15 cellular contexts compared by ENCODE assay signal in the genomic region with DNA sequence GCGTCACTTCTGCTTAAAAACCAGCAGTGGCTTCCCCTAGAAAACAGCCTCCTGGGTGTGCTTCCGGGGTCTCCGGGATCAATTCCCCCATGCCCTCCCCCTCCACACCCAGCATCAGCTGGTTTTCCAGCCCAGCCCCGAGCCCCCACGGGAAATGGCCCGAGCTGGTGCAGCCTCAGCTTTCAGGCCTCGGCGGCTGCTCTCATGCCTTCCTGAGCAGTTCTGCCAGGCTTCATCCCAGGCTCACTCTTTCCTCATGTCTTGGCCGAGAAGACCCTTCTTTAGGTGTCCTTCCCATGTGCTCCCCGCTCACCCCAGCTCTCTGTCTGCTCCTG.
A peak's percentile ranks its signal among the peaks of the same experiment; 100 is the strongest.
DNase-seq lines count a peak whose midpoint lies in the region; ATAC-seq and TF ChIP-seq lines count a peak whose summit lies in the region.
"Had no signal": no experiment of that assay in that cellular context is flagged by ENCODE, and none has a peak within 500 bp of the region (broad histone marks: within the 10 kb centered on the region; RNA-seq: fewer than 3 reads in every experiment).

No MANE protein-coding gene starts in this region.

- H4K8ac ChIP-seq in mesendoderm (ENCODE audit: low read depth, low read length) = no peak overlapping the region

- no peaks in the 10 kb centered on the region for H3K79me2 ChIP-seq in OCI-LY3 (ENCODE audit: low read length)
- H3K79me2 ChIP-seq in mesendoderm (ENCODE audit: control insufficient read depth, insufficient read depth, low read length) = peaks cover 11% of the 10 kb centered on the region

- H3K27ac ChIP-seq in OCI-LY3 (ENCODE audit: low read length) (no peak overlapping the region), mesendoderm (ENCODE audit: low read depth, low read length) (peak overlapping the region; percentile 67)
- H3K27ac ChIP-seq: prostate gland, RWPE1 had no signal

- no peak overlapping the region for H3K4ac ChIP-seq in mesendoderm (ENCODE audit: low read depth, low read length)

- H3K27me3 ChIP-seq in OCI-LY3 (ENCODE audit: low read depth, low read length) (no peaks in the 10 kb centered on the region), mesendoderm (ENCODE audit: insufficient read depth, low read length, poor library complexity) (no peaks in the 10 kb centered on the region)

- no peak overlapping the region for H3K27ac Mint-ChIP-seq in natural killer cell treated with Interleukin-12 subunit alpha and Interleukin-12 subunit beta and Interleukin-15 and Interleukin-18, amount 100 ng/mL, for 72 hours
- H3K27ac Mint-ChIP-seq in natural killer cell = peak overlapping the region in 1 of 2 donors; percentile 44
- H3K27ac Mint-ChIP-seq: activated naive CD4-positive, alpha-beta T cell treated with anti-CD3 and anti-CD28 coated beads, Interleukin-2, amount 50 U/mL, for 72 hours had no signal

- H3K4me1 ChIP-seq in OCI-LY3 (ENCODE audit: low read length) (peaks cover 11% of the 10 kb centered on the region; the same call in 1 of the 2 replicates), mesendoderm (ENCODE audit: control insufficient read depth, low read depth, low read length) (peaks cover 13% of the 10 kb centered on the region)
- H3K4me1 ChIP-seq: prostate gland had no signal

- no peaks in the 10 kb centered on the region for H3K9me3 Mint-ChIP-seq in natural killer cell treated with Interleukin-12 subunit alpha and Interleukin-12 subunit beta and Interleukin-15 and Interleukin-18, amount 100 ng/mL, for 72 hours
- H3K9me3 Mint-ChIP-seq in natural killer cell = no peaks in the 10 kb centered on the region
- H3K9me3 Mint-ChIP-seq: activated naive CD4-positive, alpha-beta T cell treated with anti-CD3 and anti-CD28 coated beads, Interleukin-2, amount 50 U/mL, for 72 hours had no signal

- H3K9ac ChIP-seq in OCI-LY3 (ENCODE audit: low read length) (no peak overlapping the region), mesendoderm (ENCODE audit: low read length) (no peak overlapping the region)

- no peak overlapping the region for H2AK5ac ChIP-seq in mesendoderm (ENCODE audit: low read length)

- peak overlapping the region; percentile 63 for H3K56ac ChIP-seq in mesendoderm (ENCODE audit: low read length)

- no peak overlapping the region for H3K18ac ChIP-seq in mesendoderm (ENCODE audit: low read length)

- H4K20me1 ChIP-seq in OCI-LY3 (ENCODE audit: insufficient read depth, low read length) = no peaks in the 10 kb centered on the region

- H3K36me3 ChIP-seq in OCI-LY3 (replicated peaks; ENCODE audit: low read depth, low read length) (no peaks in the 10 kb centered on the region), mesendoderm (ENCODE audit: control insufficient read depth, insufficient read depth, low read length) (no peaks in the 10 kb centered on the region)
- H3K36me3 ChIP-seq: prostate gland had no signal

- H3K4me3 ChIP-seq in OCI-LY3 (ENCODE audit: low read length) (peak overlapping the region; percentile 41), mesendoderm (ENCODE audit: low read length) (no peak overlapping the region)
- H3K4me3 ChIP-seq: lung, prostate gland had no signal

- no peaks in the 10 kb centered on the region for H3K36me3 Mint-ChIP-seq in natural killer cell treated with Interleukin-12 subunit alpha and Interleukin-12 subunit beta and Interleukin-15 and Interleukin-18, amount 100 ng/mL, for 72 hours
- H3K36me3 Mint-ChIP-seq in natural killer cell = no peaks in the 10 kb centered on the region
- H3K36me3 Mint-ChIP-seq: activated naive CD4-positive, alpha-beta T cell treated with anti-CD3 and anti-CD28 coated beads, Interleukin-2, amount 50 U/mL, for 72 hours had no signal

- TF ChIP-seq CTCF in natural killer cell (IDR thresholded peaks at IDR 0.05) = no peak
- TF ChIP-seq CTCF in OCI-LY3 (IDR thresholded peaks at IDR 0.05; ENCODE audit: low read depth, low read length) = no peak

- no peak overlapping the region for H4K5ac ChIP-seq in mesendoderm (ENCODE audit: low read length)

- H2BK15ac ChIP-seq in mesendoderm (replicated peaks; ENCODE audit: low read depth) = no peak overlapping the region

- H2BK5ac ChIP-seq in mesendoderm (ENCODE audit: low read length) = no peak overlapping the region

- H3K9me3 ChIP-seq in OCI-LY3 (ENCODE audit: insufficient read depth, low read length) = no peaks in the 10 kb centered on the region
- H3K9me3 ChIP-seq: prostate gland had no signal

- H2BK120ac ChIP-seq in mesendoderm (ENCODE audit: low read depth, low read length) = no peak overlapping the region

- H3K23ac ChIP-seq in mesendoderm (ENCODE audit: low read length) = no peak overlapping the region

- peaks cover 13% of the 10 kb centered on the region for H3K79me1 ChIP-seq in mesendoderm (ENCODE audit: low read length)

- H2AFZ ChIP-seq in OCI-LY3 (ENCODE audit: low read depth, low read length) = peak overlapping the region; percentile 55

- no CpG with 5 or more reads among the region's 10 CpGs for WGBS in mesendoderm (ENCODE audit: extremely low coverage, insufficient coverage, low lambda C conversion rate)

- intact Hi-C loops in natural killer cell (cut with micrococcal nuclease) (no loop called here), posterior cingulate gyrus (cut with DNase I) (no loop called here)

- peaks cover 13 to 27% of the 10 kb centered on the region in 2 donors for H3K27me3 Mint-ChIP-seq in natural killer cell treated with Interleukin-12 subunit alpha and Interleukin-12 subunit beta and Interleukin-15 and Interleukin-18, amount 100 ng/mL, for 72 hours
- H3K27me3 Mint-ChIP-seq in natural killer cell (ENCODE audit: low read depth in 2 of 2) = peaks cover 10 to 12% of the 10 kb centered on the region in 2 donors

- DNase-seq in natural killer cell treated with Interleukin-12 subunit alpha and Interleukin-12 subunit beta and Interleukin-15 and Interleukin-18, amount 100 ng/mL, for 72 hours (ENCODE audit: low spot score) = no peak
- no peak for DNase-seq in natural killer cell
- DNase-seq in mesendoderm = no peak
- DNase-seq in HK-2 (ENCODE audit: unreplicated experiment) = no peak
- no peak for DNase-seq in posterior cingulate gyrus
- DNase-seq: erythroblast; NCI-H524 treated with DMSO at 0.1 percent for 48 hours; stimulated activated CD8-positive, alpha-beta memory T cell treated with anti-CD3 and anti-CD28 coated beads, Interleukin-4, amount 100 ng/mL, for 48 hours had no signal

- peaks cover 0 to 3% of the 10 kb centered on the region in 2 donors for H3K4me1 Mint-ChIP-seq in natural killer cell treated with Interleukin-12 subunit alpha and Interleukin-12 subunit beta and Interleukin-15 and Interleukin-18, amount 100 ng/mL, for 72 hours (ENCODE audit: low read depth in 2 of 2)
- peaks cover 0 to 9% of the 10 kb centered on the region in 2 donors for H3K4me1 Mint-ChIP-seq in natural killer cell

- no peak for ATAC-seq in natural killer cell treated with Interleukin-12 subunit alpha and Interleukin-12 subunit beta and Interleukin-15 and Interleukin-18, amount 100 ng/mL, for 72 hours
- ATAC-seq in natural killer cell (no peak), HG02763 (IDR thresholded peaks at IDR 0.05; ENCODE audit: unreplicated experiment) (no peak), HG03045 (IDR thresholded peaks at IDR 0.05; ENCODE audit: unreplicated experiment) (no peak)

- H3K4me3 Mint-ChIP-seq in natural killer cell treated with Interleukin-12 subunit alpha and Interleukin-12 subunit beta and Interleukin-15 and Interleukin-18, amount 100 ng/mL, for 72 hours = peak overlapping the region; percentile 38
- no peak overlapping the region for H3K4me3 Mint-ChIP-seq in natural killer cell

- H3K4me2 ChIP-seq in OCI-LY3 (ENCODE audit: low read length) = peak overlapping the region; percentile 55
- no peak overlapping the region for H3K4me2 ChIP-seq in mesendoderm (ENCODE audit: low read length)
